ENCODE assay signal across 9 cellular contexts in the genomic region with DNA sequence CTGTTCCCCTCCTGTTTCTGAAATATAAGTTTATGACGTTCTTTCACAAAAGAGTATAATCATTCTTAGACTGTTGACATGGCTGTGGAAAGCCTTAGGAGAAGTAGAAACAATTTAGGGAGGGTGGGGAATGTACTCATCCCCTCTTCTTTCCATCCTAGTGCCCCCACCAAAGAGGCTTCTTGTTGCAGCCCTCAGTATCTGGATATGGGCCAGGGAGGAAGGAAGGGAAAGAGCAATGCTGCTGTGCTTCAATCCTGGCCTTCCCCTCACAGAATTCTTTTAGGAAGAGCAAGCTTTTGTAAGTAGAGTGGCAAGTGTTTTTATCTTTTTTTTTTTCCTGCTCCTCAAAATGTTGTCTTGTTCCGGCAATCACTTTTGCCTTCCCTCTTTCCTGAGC. TPM values are rescaled to one million over a fixed set of nuclear protein-coding genes. Genes with fewer than 3 reads are reported as not detected.
DNase-seq lines count a peak whose midpoint lies in the region; ATAC-seq and TF ChIP-seq lines count a peak whose summit lies in the region.
"Had no signal": no experiment of that assay in that cellular context is flagged by ENCODE, and none has a peak within 500 bp of the region (broad histone marks: within the 10 kb centered on the region; RNA-seq: fewer than 3 reads in every experiment).

No MANE protein-coding gene starts in this region.

- peak overlapping the region; percentile 24 for H3K27ac ChIP-seq in muscle layer of duodenum (ENCODE audit: low read length)

- peaks cover 26% of the 10 kb centered on the region for H3K4me1 Mint-ChIP-seq in stimulated activated naive CD8-positive, alpha-beta T cell treated with anti-CD3 and anti-CD28 coated beads, Interleukin-15, Interleukin-2, amounts not matched to agents 100 ng/mL and 50 ng/mL, for 24 hours (ENCODE audit: low read depth)
- H3K4me1 Mint-ChIP-seq in MCF 10A (ENCODE audit: insufficient read depth, unreplicated experiment), result peaks cover 38% of the 10 kb centered on the region

- CTCF ChIA-PET in MCF 10A (lab: Yijun Ruan, JAX), result interaction anchor here (0.6 to 7.5 kb wide), 7 partner anchors 13 to 97 kb away, joined by 3 to 105 read pairs (median 6); a partner anchor contains a TSS

- BruUV-seq in MCF 10A (replicated peaks; lab: Mats Ljungman, UMichigan), result no TSS peak

- peaks cover 10 to 59% of the 10 kb centered on the region in 2 donors for H3K4me1 ChIP-seq in muscle layer of duodenum (ENCODE audit: control insufficient read depth in 1 of 2, insufficient read depth in 2 of 2, low read length in 2 of 2)

- intact Hi-C loops in MCF 10A (cut with micrococcal nuclease), result no loop called here

- no peaks in the 10 kb centered on the region for H3K27me3 ChIP-seq in muscle layer of duodenum (ENCODE audit: low read depth, low read length)

- peak overlapping the region; percentile 77 for H3K4me3 Mint-ChIP-seq in stimulated activated naive CD8-positive, alpha-beta T cell treated with anti-CD3 and anti-CD28 coated beads, Interleukin-15, Interleukin-2, amounts not matched to agents 100 ng/mL and 50 ng/mL, for 24 hours
- H3K4me3 Mint-ChIP-seq in MCF 10A (ENCODE audit: unreplicated experiment), result peak overlapping the region; percentile 69

- H3K9me3 Mint-ChIP-seq in stimulated activated naive CD8-positive, alpha-beta T cell treated with anti-CD3 and anti-CD28 coated beads, Interleukin-15, Interleukin-2, amounts not matched to agents 100 ng/mL and 50 ng/mL, for 24 hours, result no peaks in the 10 kb centered on the region
- H3K9me3 Mint-ChIP-seq in MCF 10A (ENCODE audit: unreplicated experiment), result no peaks in the 10 kb centered on the region

- DNase-seq in stimulated activated naive CD8-positive, alpha-beta T cell treated with anti-CD3 and anti-CD28 coated beads, Interleukin-15, Interleukin-2, amounts not matched to agents 100 U/mL and 50 U/mL, for 24 hours, result no peak
- DNase-seq in MCF 10A (ENCODE audit: unreplicated experiment) (no peak), T-helper 9 cell (no peak), ecto neural progenitor cell (ENCODE audit: low spot score) (no peak), NCI-H2227 (lab: John Stamatoyannopoulos, UW; ENCODE audit: unreplicated experiment) (no peak), NCI-H2029 (lab: John Stamatoyannopoulos, UW) (no peak)

- POLR2A ChIA-PET in MCF 10A (lab: Yijun Ruan, JAX), result interaction anchor here (0.6 to 5.7 kb wide), 6 partner anchors 11 to 244 kb away, joined by 3 to 62 read pairs (median 3); a partner anchor contains a TSS

- no peak overlapping the region for H3K27ac Mint-ChIP-seq in stimulated activated naive CD8-positive, alpha-beta T cell treated with anti-CD3 and anti-CD28 coated beads, Interleukin-15, Interleukin-2, amounts not matched to agents 100 ng/mL and 50 ng/mL, for 24 hours
- H3K27ac Mint-ChIP-seq in MCF 10A (ENCODE audit: low read depth, unreplicated experiment), result no peak overlapping the region

- peak overlapping the region; percentile 58 to 79 for H3K4me3 ChIP-seq in muscle layer of duodenum (ENCODE audit: low read depth in 1 of 2, low read length in 2 of 2)

- no peak for TF ChIP-seq CTCF in MCF 10A (IDR thresholded peaks at IDR 0.05; ENCODE audit: unreplicated experiment)

- no peak for ATAC-seq in stimulated activated naive CD8-positive, alpha-beta T cell treated with anti-CD3 and anti-CD28 coated beads, Interleukin-15, Interleukin-2, amounts not matched to agents 100 U/mL and 50 U/mL, for 24 hours

- no peaks in the 10 kb centered on the region for H3K9me3 ChIP-seq in muscle layer of duodenum (ENCODE audit: control insufficient read depth in 1 of 2, low read length in 2 of 2)

- peaks cover 0 to 5% of the 10 kb centered on the region in 2 donors for H3K36me3 ChIP-seq in muscle layer of duodenum (ENCODE audit: control insufficient read depth in 1 of 2, insufficient read depth in 2 of 2, low read length in 2 of 2)

- H3K27me3 Mint-ChIP-seq in stimulated activated naive CD8-positive, alpha-beta T cell treated with anti-CD3 and anti-CD28 coated beads, Interleukin-15, Interleukin-2, amounts not matched to agents 100 ng/mL and 50 ng/mL, for 24 hours, result no peaks in the 10 kb centered on the region
- H3K27me3 Mint-ChIP-seq in MCF 10A (ENCODE audit: insufficient read depth, unreplicated experiment), result no peaks in the 10 kb centered on the region

- peaks cover 13% of the 10 kb centered on the region for H3K36me3 Mint-ChIP-seq in stimulated activated naive CD8-positive, alpha-beta T cell treated with anti-CD3 and anti-CD28 coated beads, Interleukin-15, Interleukin-2, amounts not matched to agents 100 ng/mL and 50 ng/mL, for 24 hours (ENCODE audit: low read depth)
- H3K36me3 Mint-ChIP-seq in MCF 10A (ENCODE audit: insufficient read depth, unreplicated experiment), result peaks cover 14% of the 10 kb centered on the region

RNA-seq across cellular contexts. Expression of a gene that starts 1.7 kb away (rescaled TPM):
- total RNA-seq in MCF 10A (2022), result 14.9 and 15.7 TPM in 2 replicates

RNA-seq across cellular contexts. Expression of a gene that starts 15.6 kb away (rescaled TPM):
- total RNA-seq in MCF 10A (2022), result 36.0 and 45.3 TPM in 2 replicates

RNA-seq across cellular contexts. Expression of a gene that starts 17.5 kb away (rescaled TPM):
- 0.15 and 0.84 TPM in 2 replicates for total RNA-seq in MCF 10A (2022)

RNA-seq across cellular contexts. Expression of a gene that starts 25.6 kb away (rescaled TPM):
- not detected in 2 replicates for total RNA-seq in MCF 10A (2022)
- total RNA-seq: H4 had no signal

RNA-seq across cellular contexts. Expression of a gene that starts 32.8 kb away (rescaled TPM):
- total RNA-seq in MCF 10A (2022), result 1.8 and 2.1 TPM in 2 replicates
